ENCODE assay signal across 19 cellular contexts in genomic region chr7:100892364-100893317, GRCh38. TPM values are rescaled to one million over a fixed set of nuclear protein-coding genes. Genes with fewer than 3 reads are reported as not detected.
DNase-seq lines count a peak whose midpoint lies in the region; ATAC-seq and TF ChIP-seq lines count a peak whose summit lies in the region.
"Had no signal": no experiment of that assay in that cellular context is flagged by ENCODE, and none has a peak within 500 bp of the region (broad histone marks: within the 10 kb centered on the region; RNA-seq: fewer than 3 reads in every experiment).

No MANE protein-coding gene starts in this region.

- peak overlapping the region; percentile 2 for H2BK120ac ChIP-seq in neuronal stem cell (ENCODE audit: low read depth, low read length)

- H2BK15ac ChIP-seq in neuronal stem cell (ENCODE audit: low read length) = peak overlapping the region; percentile 100

- peak overlapping the region; percentile 20 to 96 for H3K4me3 Mint-ChIP-seq in CD14-positive monocyte
- peak overlapping the region; percentile 57 for H3K4me3 Mint-ChIP-seq in central memory CD8-positive, alpha-beta T cell

- no CpG with 5 or more reads among the region's 44 CpGs for WGBS in neuronal stem cell (ENCODE audit: extremely low coverage in 2 of 2, insufficient read length in 2 of 2, insufficient replicate concordance in 1 of 2), 2 donors

- peak overlapping the region; percentile 59 for H2BK12ac ChIP-seq in neuronal stem cell (ENCODE audit: low read length)

- H3K27me3 Mint-ChIP-seq in CD14-positive monocyte (ENCODE audit: low read depth in 3 of 3) = peaks cover 48 to 75% (median 61%) of the 10 kb centered on the region in 3 donors
- peaks cover 48% of the 10 kb centered on the region for H3K27me3 Mint-ChIP-seq in central memory CD8-positive, alpha-beta T cell

- peaks cover 38% of the 10 kb centered on the region for H3K4me1 Mint-ChIP-seq in CD14-positive monocyte
- peaks cover 35% of the 10 kb centered on the region for H3K4me1 Mint-ChIP-seq in central memory CD8-positive, alpha-beta T cell

- H2AFZ ChIP-seq in neuronal stem cell (ENCODE audit: low read length) = no peak overlapping the region
- H2AFZ ChIP-seq: PC-9 had no signal

- H3K18ac ChIP-seq in neuronal stem cell (ENCODE audit: low read length) = peak overlapping the region; percentile 68

- no peak overlapping the region for H3K4me3 ChIP-seq in H7 (ENCODE audit: insufficient read depth, low read depth, low read length)
- no peak overlapping the region for H3K4me3 ChIP-seq in neuronal stem cell (ENCODE audit: low read length in 2 of 2)
- H3K4me3 ChIP-seq: lower lobe of right lung, PC-9 had no signal

- H3K23ac ChIP-seq in neuronal stem cell (ENCODE audit: low read depth, low read length, poor library complexity) = peak overlapping the region; percentile 70

- peaks cover 0 to 21% (median 15%) of the 10 kb centered on the region in 7 donors for H3K9me3 Mint-ChIP-seq in CD14-positive monocyte
- no peaks in the 10 kb centered on the region for H3K9me3 Mint-ChIP-seq in central memory CD8-positive, alpha-beta T cell
- H3K9me3 Mint-ChIP-seq: activated CD4-positive, alpha-beta T cell treated with anti-CD3 and anti-CD28 coated beads, Interleukin-2, amount 10 ng/mL, durations not matched to agents 24 days and 14 days; activated naive CD4-positive, alpha-beta T cell treated with anti-CD3 and anti-CD28 coated beads for 36 hours had no signal

- DNase-seq in CD14-positive monocyte (ENCODE audit: low spot score) = no peak
- peak; percentile 40 for DNase-seq in H7
- no peak for DNase-seq in central memory CD8-positive, alpha-beta T cell (ENCODE audit: low spot score in 2 of 2)
- no peak for DNase-seq in neuronal stem cell (ENCODE audit: low spot score)
- no peak for DNase-seq in NCI-H146 (lab: John Stamatoyannopoulos, UW)
- no peak for DNase-seq in RWPE1 (ENCODE audit: low spot score)
- no peak for DNase-seq in C1 segment of cervical spinal cord (lab: John Stamatoyannopoulos, UW)
- no peak for DNase-seq in DMS114 treated with DMSO at 0.1 percent for 48 hours (lab: John Stamatoyannopoulos, UW; ENCODE audit: unreplicated experiment)
- DNase-seq: activated CD4-positive, alpha-beta T cell treated with anti-CD3 and anti-CD28 coated beads, Interleukin-2, amount 10 ng/mL, durations not matched to agents 24 days and 14 days; activated naive CD4-positive, alpha-beta T cell treated with anti-CD3 and anti-CD28 coated beads for 36 hours; KG1; lower lobe of right lung; NCI-H1092 treated with DMSO at 0.1 percent for 48 hours; NCI-H2171; PC-9; stimulated activated CD4-positive, alpha-beta T cell treated with anti-CD3 and anti-CD28 coated beads, Interleukin-4, amount 100 ng/mL, for 24 hours; substantia nigra had no signal

- H3K4ac ChIP-seq in neuronal stem cell (ENCODE audit: low read length) = no peak overlapping the region

- H4K8ac ChIP-seq in neuronal stem cell (ENCODE audit: low read depth, low read length) = no peak overlapping the region

- H3K27ac ChIP-seq in neuronal stem cell (replicated peaks; ENCODE audit: low read length) = no peak overlapping the region
- no peak overlapping the region for H3K27ac ChIP-seq in RWPE1
- H3K27ac ChIP-seq: HL-60, lower lobe of right lung, PC-9 had no signal

- no peak for TF ChIP-seq CTCF in CD14-positive monocyte (IDR thresholded peaks at IDR 0.05)
- no peak for TF ChIP-seq CTCF in RWPE1 (conservative IDR thresholded peaks at IDR 0.05; ENCODE audit: low read depth)

- intact Hi-C loops in CD14-positive monocyte (cut with micrococcal nuclease) = no loop called here

- CTCF ChIA-PET in RWPE1 (lab: Yijun Ruan, JAX) = no interaction called here

- no peak for ATAC-seq in central memory CD8-positive, alpha-beta T cell (replicated peaks; ENCODE audit: extremely low read depth, poor library complexity, severe bottlenecking)
- ATAC-seq: esophagus mucosa, lower lobe of right lung had no signal

- no peak overlapping the region for H3K4me2 ChIP-seq in neuronal stem cell (ENCODE audit: insufficient read depth, low read length, poor library complexity, severe bottlenecking)
- H3K4me2 ChIP-seq: PC-9 had no signal

- H3K9ac ChIP-seq in neuronal stem cell (ENCODE audit: low read depth, low read length, poor library complexity) = peak overlapping the region; percentile 25

- peak overlapping the region; percentile 0 for H2BK5ac ChIP-seq in neuronal stem cell (ENCODE audit: low read length)

- no peak overlapping the region for H3K14ac ChIP-seq in neuronal stem cell (ENCODE audit: low read length)

- POLR2A ChIA-PET in RWPE1 (lab: Yijun Ruan, JAX; ENCODE audit: low non-redundant PET) = no interaction called here

- H3K4me1 ChIP-seq in neuronal stem cell (ENCODE audit: control insufficient read depth in 2 of 2, insufficient read depth in 1 of 2, low read depth in 1 of 2, low read length in 2 of 2) = peaks cover 33% of the 10 kb centered on the region in 2 donors

- no peaks in the 10 kb centered on the region for H3K79me1 ChIP-seq in neuronal stem cell (ENCODE audit: low read depth, low read length)

- H4K91ac ChIP-seq in neuronal stem cell (ENCODE audit: low read depth, low read length, poor library complexity) = no peak overlapping the region

- H3K36me3 ChIP-seq in H7 (replicated peaks; ENCODE audit: control insufficient read depth, insufficient read depth, low read length) = peaks cover 9% of the 10 kb centered on the region
- H3K36me3 ChIP-seq in neuronal stem cell (replicated peaks in 1 of 2; ENCODE audit: control insufficient read depth in 2 of 2, insufficient read depth in 2 of 2, low read length in 2 of 2) = peaks cover 10 to 14% of the 10 kb centered on the region in 2 donors

- H3K9me3 ChIP-seq in neuronal stem cell (replicated peaks in 1 of 2; ENCODE audit: control insufficient read depth in 2 of 2, insufficient read depth in 1 of 2, low read depth in 1 of 2, low read length in 2 of 2) = no peaks in the 10 kb centered on the region
- H3K9me3 ChIP-seq: lower lobe of right lung had no signal

- H3K36me3 Mint-ChIP-seq in CD14-positive monocyte = peaks cover 18 to 27% of the 10 kb centered on the region in 2 donors
- peaks cover 20% of the 10 kb centered on the region for H3K36me3 Mint-ChIP-seq in central memory CD8-positive, alpha-beta T cell (ENCODE audit: insufficient read depth)

- H2AK5ac ChIP-seq in neuronal stem cell (ENCODE audit: low read depth, low read length) = peak overlapping the region; percentile 89

- H3K27me3 ChIP-seq in H7 (ENCODE audit: control insufficient read depth, insufficient read depth, low read length) (peaks cover 12% of the 10 kb centered on the region), neuronal stem cell (ENCODE audit: control insufficient read depth in 3 of 3, insufficient read depth in 3 of 3, low read depth in 1 of 3, low read length in 3 of 3) (peaks cover 15 to 23% (median 15%) of the 10 kb centered on the region in 3 experiments)

- H3K27ac Mint-ChIP-seq in CD14-positive monocyte = peak overlapping the region in 2 of 7 donors; percentile 5 to 33
- H3K27ac Mint-ChIP-seq in central memory CD8-positive, alpha-beta T cell (ENCODE audit: low read depth) = no peak overlapping the region
- H3K27ac Mint-ChIP-seq: activated CD4-positive, alpha-beta T cell treated with anti-CD3 and anti-CD28 coated beads, Interleukin-2, amount 10 ng/mL, durations not matched to agents 24 days and 14 days; activated naive CD4-positive, alpha-beta T cell treated with anti-CD3 and anti-CD28 coated beads for 36 hours had no signal

RNA-seq across cellular contexts. Expression of gene ACHE, which starts 3.0 kb away (rescaled TPM):
- polyA plus RNA-seq in CD14-positive monocyte = not detected
- total RNA-seq in H7 (2014; rRNA removed; shearing (Covaris generic)) = 17.3 and 19.2 TPM in 2 replicates
- 2.0 TPM for polyA plus RNA-seq in neuronal stem cell (2013, experiment 1 of 2)
- polyA plus RNA-seq in neuronal stem cell (2013, experiment 2 of 2) = 2.0 TPM
- total RNA-seq: activated CD4-positive, alpha-beta T cell treated with anti-CD3 and anti-CD28 coated beads, Interleukin-2, amount 10 ng/mL, durations not matched to agents 24 days and 14 days; activated naive CD4-positive, alpha-beta T cell treated with anti-CD3 and anti-CD28 coated beads for 36 hours had no signal

RNA-seq across cellular contexts. Expression of gene UFSP1, which starts 3.1 kb away (rescaled TPM):
- polyA plus RNA-seq in CD14-positive monocyte = under 1 TPM; 0.57 to 0.76 TPM
- total RNA-seq in H7 (2014; rRNA removed; shearing (Covaris generic)) = 7.7 and 12.2 TPM in 2 replicates
- polyA plus RNA-seq in neuronal stem cell (2013, experiment 1 of 2) = 1.1 TPM
- polyA plus RNA-seq in neuronal stem cell (2013, experiment 2 of 2) = 1.0 TPM

RNA-seq across cellular contexts. Expression of gene SRRT, which starts 17.7 kb away (rescaled TPM):
- polyA plus RNA-seq in CD14-positive monocyte = 10 to 100 TPM; 26.9 to 29.6 TPM
- 82.8 and 101 TPM in 2 replicates for total RNA-seq in H7 (2014; rRNA removed; shearing (Covaris generic))
- polyA plus RNA-seq in neuronal stem cell (2013, experiment 1 of 2) = 97.6 TPM
- 99.4 TPM for polyA plus RNA-seq in neuronal stem cell (2013, experiment 2 of 2)

RNA-seq across cellular contexts. Expression of gene TRIP6, which starts 25.5 kb away (rescaled TPM):
- polyA plus RNA-seq in CD14-positive monocyte = 1 to 10 TPM; 1.9 to 5.9 TPM
- total RNA-seq in H7 (2014; rRNA removed; shearing (Covaris generic)) = 95.7 and 118 TPM in 2 replicates
- polyA plus RNA-seq in neuronal stem cell (2013, experiment 1 of 2) = 34.6 TPM
- 35.8 TPM for polyA plus RNA-seq in neuronal stem cell (2013, experiment 2 of 2)

RNA-seq across cellular contexts. Expression of gene SLC12A9, which starts 40.1 kb away (rescaled TPM):
- polyA plus RNA-seq in CD14-positive monocyte = 10 to 100 TPM; 18.8 to 19.3 TPM
- 21.9 and 27.9 TPM in 2 replicates for total RNA-seq in H7 (2014; rRNA removed; shearing (Covaris generic))
- polyA plus RNA-seq in neuronal stem cell (2013, experiment 1 of 2) = 11.0 TPM
- 9.5 TPM for polyA plus RNA-seq in neuronal stem cell (2013, experiment 2 of 2)
